1 cellular context compared by ENCODE assay signal in the genomic region with DNA sequence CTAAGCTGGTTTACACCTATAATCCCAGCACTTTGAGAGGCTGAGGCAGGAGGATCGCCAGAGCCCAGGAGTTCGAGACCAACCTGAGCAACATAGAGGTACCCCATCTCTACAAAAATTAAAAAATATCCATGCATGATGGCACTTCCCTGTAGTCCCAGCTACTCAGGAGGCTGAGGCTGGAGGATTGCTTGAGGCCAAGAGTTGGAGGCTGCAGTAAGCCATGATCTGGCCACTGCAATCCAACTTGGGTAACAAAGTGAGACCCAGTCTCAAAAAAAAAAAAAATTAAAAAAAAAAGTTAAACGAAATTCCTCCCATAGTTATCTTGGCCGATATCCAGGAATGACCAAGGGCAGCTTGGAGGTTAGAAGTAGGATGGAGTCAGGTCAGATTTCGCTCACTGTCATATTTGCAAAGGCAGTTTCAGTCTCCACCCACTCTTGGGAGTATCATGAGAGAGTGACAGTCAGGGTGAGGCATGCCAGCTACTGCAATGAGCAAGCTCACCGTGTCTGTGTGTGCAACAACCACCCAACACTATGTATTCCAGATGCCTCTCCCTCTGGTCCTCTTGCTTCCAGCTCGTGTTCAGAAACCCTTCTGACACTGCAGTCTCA.
A peak's percentile ranks its signal among the peaks of the same experiment; 100 is the strongest.
TF ChIP-seq lines count a peak whose summit lies in the region.

No MANE protein-coding gene starts in this region.

TF ChIP-seq in K562, 482 proteins besides CTCF, POLR2A, EP300 and RAD21:
- TF ChIP-seq NFIC (IDR thresholded peaks at IDR 0.05) = peak; percentile 57
- TF ChIP-seq ZNF12 (CRISPR knock-in tag; IDR thresholded peaks at IDR 0.05) = peak; percentile 91
- no peak for TF ChIP-seq ZNF3 (CRISPR knock-in tag; IDR thresholded peaks at IDR 0.05)
- peak; percentile 39; the same call in 1 of the 2 replicates for TF ChIP-seq PKNOX1 (IDR thresholded peaks at IDR 0.05)
TF ChIP-seq in K562: peak in this region for 3.
